12 cellular contexts compared by ENCODE assay signal in the genomic region with DNA sequence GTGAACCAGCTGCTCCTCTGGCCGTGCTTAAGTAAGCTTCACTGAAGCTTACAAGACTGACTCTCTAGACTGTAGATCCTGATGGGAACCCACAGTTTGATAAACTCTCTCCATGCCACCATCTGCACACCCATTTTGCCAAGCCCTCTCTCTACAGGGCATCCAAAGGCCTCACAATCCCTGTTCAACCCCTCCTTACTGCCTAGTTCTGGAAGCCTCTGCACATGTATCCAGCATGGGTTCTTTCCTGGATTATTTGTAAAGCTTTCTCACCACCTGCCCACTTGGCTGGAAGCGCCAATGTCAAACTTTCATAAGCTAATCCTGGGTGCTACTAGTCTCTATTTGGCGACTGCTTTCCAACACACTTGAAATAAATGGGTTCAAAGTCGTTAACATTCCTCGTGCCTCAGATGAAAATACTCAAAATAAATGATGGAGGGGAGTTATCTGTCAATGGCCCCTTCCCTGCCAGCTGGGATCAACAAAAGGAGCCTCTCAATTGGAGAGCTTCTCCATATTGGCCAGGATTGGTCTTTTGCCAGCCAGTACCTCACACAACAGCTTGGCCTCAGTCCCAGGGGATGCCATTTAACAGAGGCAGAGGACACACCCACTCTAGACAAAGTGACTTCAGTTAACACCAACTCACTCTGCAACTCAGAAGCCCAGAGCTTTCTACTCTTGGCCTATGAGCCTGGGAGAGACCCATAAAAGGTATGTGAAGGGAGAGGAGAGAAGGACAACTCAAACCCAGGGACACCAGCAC. TPM values are rescaled to one million over a fixed set of nuclear protein-coding genes. Genes with fewer than 3 reads are reported as not detected.
DNase-seq lines count a peak whose midpoint lies in the region; ATAC-seq, FAIRE-seq and TF ChIP-seq lines count a peak whose summit lies in the region.
"Had no signal": no experiment of that assay in that cellular context is flagged by ENCODE, and none has a peak within 500 bp of the region (broad histone marks: within the 10 kb centered on the region; RNA-seq: fewer than 3 reads in every experiment).

No MANE protein-coding gene starts in this region.

- no peaks in the 10 kb centered on the region for H4K20me1 ChIP-seq in endothelial cell of umbilical vein (replicated peaks; ENCODE audit: control insufficient read depth, extremely low read depth, insufficient read depth, low read length)

- dilution Hi-C loops in endothelial cell of umbilical vein (cut with MboI; ENCODE audit: extremely low pct_ligation_motif_present, low sequenced_read_pairs) = no loop called here

- TF ChIP-seq CTCF in right atrium auricular region (IDR thresholded peaks at IDR 0.05) (no peak), endothelial cell of umbilical vein (IDR thresholded peaks at IDR 0.05; ENCODE audit: extremely low read depth in 1 of 2, insufficient read depth in 1 of 2, low read depth in 1 of 2, low read length in 2 of 2) (no peak)

- H3K9ac ChIP-seq in endothelial cell of umbilical vein (replicated peaks; ENCODE audit: extremely low read depth, insufficient read depth, low read length) = no peak overlapping the region

- H3K27ac ChIP-seq in right atrium auricular region = no peak overlapping the region
- no peak overlapping the region for H3K27ac ChIP-seq in endothelial cell of umbilical vein (ENCODE audit: insufficient read depth, low read depth, low read length)

- no TSS peak for BruUV-seq in endothelial cell of umbilical vein (replicated peaks; lab: Mats Ljungman, UMichigan)

- intact Hi-C loops in Right ventricle myocardium inferior (cut with DNase I) = no loop called here
- intact Hi-C loops in endothelial cell of umbilical vein (cut with micrococcal nuclease) = no loop called here

- H3K36me3 ChIP-seq in right atrium auricular region (no peaks in the 10 kb centered on the region), endothelial cell of umbilical vein (ENCODE audit: control insufficient read depth in 2 of 2, extremely low read depth in 1 of 2, insufficient read depth in 2 of 2, low read length in 2 of 2) (peaks cover 0 to 2% of the 10 kb centered on the region in 2 experiments)

- no peaks in the 10 kb centered on the region for H3K27me3 ChIP-seq in right atrium auricular region
- no peaks in the 10 kb centered on the region for H3K27me3 ChIP-seq in endothelial cell of umbilical vein (ENCODE audit: control insufficient read depth in 2 of 2, insufficient read depth in 2 of 2, low read length in 2 of 2)

- POLR2A ChIA-PET in endothelial cell of umbilical vein (lab: Charles Lee) = no interaction called here

- H3K4me1 ChIP-seq in right atrium auricular region (peaks cover 0 to 20% of the 10 kb centered on the region in 2 donors), endothelial cell of umbilical vein (ENCODE audit: control insufficient read depth, extremely low read depth, insufficient read depth, low read length) (no peaks in the 10 kb centered on the region)

- no peak for DNase-seq in Right ventricle myocardium inferior (ENCODE audit: missing footprints)
- DNase-seq in right atrium auricular region (ENCODE audit: low spot score) = no peak
- peak; percentile 89 to 98 for DNase-seq in NCI-H446 (lab: John Stamatoyannopoulos, UW)
- DNase-seq in endothelial cell of umbilical vein (ENCODE audit: low read depth, low spot score) = no peak
- no peak for DNase-seq in NOMO-1 treated with dmso at 0.1 percent for 144 hours (lab: John Stamatoyannopoulos, UW; ENCODE audit: unreplicated experiment)
- no peak for DNase-seq in GF-D8 (lab: John Stamatoyannopoulos, UW)
- DNase-seq in HCEC 1CT = no peak
- DNase-seq: activated T-cell treated with anti-CD3 and anti-CD28 coated beads, Interleukin-2, amount 50 U/mL, for 72 hours; mesenchymal stem cell; stimulated activated CD4-positive, alpha-beta T cell treated with anti-CD3 and anti-CD28 coated beads, Interleukin-1b, Interleukin-23, amount 100 ng/mL, for 48 hours had no signal

- no peaks in the 10 kb centered on the region for H3K9me1 ChIP-seq in endothelial cell of umbilical vein (replicated peaks; ENCODE audit: control insufficient read depth, extremely low read depth, insufficient read depth, low read length)

- no peak overlapping the region for H2AFZ ChIP-seq in endothelial cell of umbilical vein (ENCODE audit: low read depth, low read length)

- no peak overlapping the region for H3K4me2 ChIP-seq in endothelial cell of umbilical vein (ENCODE audit: insufficient read depth, low read length)

- no peaks in the 10 kb centered on the region for H3K9me3 ChIP-seq in right atrium auricular region
- no peaks in the 10 kb centered on the region for H3K9me3 ChIP-seq in endothelial cell of umbilical vein (replicated peaks; ENCODE audit: control insufficient read depth, insufficient read depth, low read length)

- H3K79me2 ChIP-seq in endothelial cell of umbilical vein (ENCODE audit: control insufficient read depth, insufficient read depth, low read length) = peaks cover 90% of the 10 kb centered on the region

- CTCF ChIA-PET in endothelial cell of umbilical vein (lab: Charles Lee) = interaction anchor here (0.8 to 2.1 kb wide), 4 partner anchors 11 to 121 kb away, joined by 3 to 6 read pairs (median 4); no protein-coding TSS in a partner anchor

- H3K4me3 ChIP-seq in right atrium auricular region (no peak overlapping the region), endothelial cell of umbilical vein (replicated peaks in 1 of 3; ENCODE audit: insufficient read depth in 1 of 3, low read depth in 1 of 3, low read length in 3 of 3) (no peak overlapping the region)

- TF ChIP-seq POLR2A in endothelial cell of umbilical vein (IDR thresholded peaks at IDR 0.05; ENCODE audit: low read depth, low read length) = no peak

- ATAC-seq in Right ventricle myocardium inferior = peak; percentile 48
- ATAC-seq in HG02763 (IDR thresholded peaks at IDR 0.05; ENCODE audit: unreplicated experiment) = no peak
- ATAC-seq: activated T-cell treated with anti-CD3 and anti-CD28 coated beads, Interleukin-2, amount 50 U/mL, for 72 hours had no signal

- FAIRE-seq in endothelial cell of umbilical vein (lab: Jason Lieb, UNC) = peak; percentile 38
- FAIRE-seq: endometrium had no signal

TF ChIP-seq in endothelial cell of umbilical vein, 7 proteins besides CTCF, POLR2A, EP300 and RAD21:
- TF ChIP-seq JUN (IDR thresholded peaks at IDR 0.05; ENCODE audit: borderline replicate concordance, insufficient read depth, insufficient read length, low read depth) (no peak), FOS (IDR thresholded peaks at IDR 0.05; ENCODE audit: borderline replicate concordance, insufficient read depth, low read length) (no peak), POLR2AphosphoS5 (IDR thresholded peaks at IDR 0.05; ENCODE audit: insufficient read depth, low read depth, low read length) (no peak), MYC (IDR thresholded peaks at IDR 0.05; ENCODE audit: low read depth, low read length) (no peak), GATA2 (IDR thresholded peaks at IDR 0.05; ENCODE audit: insufficient read depth, insufficient read length, low read depth, low read length) (no peak), EZH2 (IDR thresholded peaks at IDR 0.05; ENCODE audit: borderline replicate concordance, low read depth, low read length, severe bottlenecking) (no peak)
- TF ChIP-seq, protein P1, sequence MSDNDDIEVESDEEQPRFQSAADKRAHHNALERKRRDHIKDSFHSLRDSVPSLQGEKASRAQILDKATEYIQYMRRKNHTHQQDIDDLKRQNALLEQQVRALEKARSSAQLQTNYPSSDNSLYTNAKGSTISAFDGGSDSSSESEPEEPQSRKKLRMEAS (IDR thresholded peaks at IDR 0.05; ENCODE audit: insufficient read depth, insufficient read length) = no peak

RNA-seq across cellular contexts. Expression of a gene that starts 48.1 kb away (rescaled TPM):
- total RNA-seq in Right ventricle myocardium inferior = 11.7 TPM
- total RNA-seq in right atrium auricular region = 10 to 100 TPM; 14.4 to 18.4 TPM
- total RNA-seq in endothelial cell of umbilical vein = 64.8 and 76.3 TPM in 2 replicates
- polyA plus RNA-seq in endothelial cell of umbilical vein = 25.0 and 35.3 TPM in 2 replicates
- polyA plus RNA-seq in endothelial cell of umbilical vein (2011; cell fraction: cytosol; rRNA removed) = 51.1 and 55.7 TPM in 2 replicates
- polyA plus RNA-seq in endothelial cell of umbilical vein (2011; cell fraction: nucleus; rRNA removed) = 58.2 and 66.7 TPM in 2 replicates
- polyA plus RNA-seq in endothelial cell of umbilical vein (2012) = 44.3 and 58.3 TPM in 2 replicates
- 32.9 and 34.3 TPM in 2 replicates for polyA minus RNA-seq in endothelial cell of umbilical vein
- polyA minus RNA-seq in endothelial cell of umbilical vein (2011; cell fraction: cytosol; rRNA and poly(A)+ RNA removed) = 20.3 TPM
- 15.8 and 20.4 TPM in 2 replicates for polyA minus RNA-seq in endothelial cell of umbilical vein (2011; cell fraction: nucleus; rRNA and poly(A)+ RNA removed)

Comparison
In these comparisons a context has a peak if more than half of its experiments do, and no peak if none do; other contexts are left out.
1. DNase-seq: peak in NCI-H446 (2 of 2); none in Right ventricle myocardium inferior (single experiment), right atrium auricular region (single experiment), endothelial cell of umbilical vein (single experiment), NOMO-1 treated with dmso at 0.1 percent for 144 hours (single experiment), GF-D8 (single experiment) and HCEC 1CT (single experiment).